ENCODE assay signal across 14 cellular contexts in the genomic region with DNA sequence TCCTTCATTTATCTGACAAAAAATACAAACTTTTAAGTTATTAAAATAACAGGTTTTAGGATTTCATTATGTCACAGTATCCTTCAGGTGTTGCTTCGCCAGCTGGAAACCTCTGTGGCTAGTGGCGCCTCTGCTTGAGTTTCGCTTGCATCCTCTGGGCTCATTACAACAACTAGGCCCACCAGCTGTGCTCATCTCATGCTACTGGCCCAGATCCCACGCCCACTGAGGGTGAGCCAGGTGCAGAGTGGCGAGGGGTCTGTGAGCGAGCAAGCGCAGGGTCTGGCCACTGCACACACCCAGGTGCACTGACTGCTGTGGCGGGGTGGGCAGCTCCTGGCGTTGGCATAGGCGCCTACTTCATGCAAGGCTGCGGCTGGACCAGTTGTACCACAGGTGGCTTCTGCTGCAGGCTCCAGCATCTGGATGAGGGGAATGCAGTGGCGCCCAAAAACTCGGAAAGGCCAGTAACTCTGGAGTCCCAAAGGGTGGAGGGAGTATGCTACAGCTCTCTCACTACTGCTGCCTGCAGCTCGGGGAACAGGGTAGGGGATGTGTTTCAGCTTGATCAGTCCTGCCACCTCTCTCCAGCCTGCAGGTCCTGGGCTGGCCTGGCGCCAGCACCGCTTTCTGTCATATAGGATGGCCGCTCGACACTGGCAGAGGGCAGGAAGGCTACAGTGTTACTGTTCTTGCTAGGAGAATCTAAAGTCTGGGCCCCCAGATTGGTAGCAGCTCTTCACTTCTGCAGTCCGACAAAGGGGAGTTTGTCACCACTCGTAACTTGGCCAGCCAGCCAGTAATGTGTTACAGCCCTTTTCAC.
DNase-seq lines count a peak whose midpoint lies in the region; ATAC-seq and TF ChIP-seq lines count a peak whose summit lies in the region.
"Had no signal": no experiment of that assay in that cellular context is flagged by ENCODE, and none has a peak within 500 bp of the region (broad histone marks: within the 10 kb centered on the region; RNA-seq: fewer than 3 reads in every experiment).

No MANE protein-coding gene starts in this region.

- no peak overlapping the region for H3K56ac ChIP-seq in H9 (ENCODE audit: insufficient read length, low read depth, low read length)

- no peaks in the 10 kb centered on the region for H3K27me3 ChIP-seq in H9 (ENCODE audit: insufficient read depth, low read length)
- H3K27me3 ChIP-seq in aorta (ENCODE audit: control insufficient read depth in 1 of 2, insufficient read depth in 2 of 2, low read length in 1 of 2): no peaks in the 10 kb centered on the region

- H3K9me3 Mint-ChIP-seq in H9: peaks cover 30 to 34% of the 10 kb centered on the region in 2 experiments
- H3K9me3 Mint-ChIP-seq in activated T-helper 17 cell treated with anti-CD3 and anti-CD28 coated beads, Interleukin-2, amount 50 U/mL, for 72 hours: peaks cover 15% of the 10 kb centered on the region

- H3K27ac Mint-ChIP-seq in H9: peak overlapping the region; percentile 16 to 96 (median 62); a peak in 5 of 7 replicates
- no peak overlapping the region for H3K27ac Mint-ChIP-seq in activated T-helper 17 cell treated with anti-CD3 and anti-CD28 coated beads, Interleukin-2, amount 50 U/mL, for 72 hours
- H3K27ac Mint-ChIP-seq: B cell; CD4-positive, alpha-beta memory T cell had no signal

- no peak overlapping the region for H3K4me2 ChIP-seq in H9 (ENCODE audit: insufficient read depth, insufficient read length, low read length)

- H3K23ac ChIP-seq in H9 (ENCODE audit: insufficient read length, low read depth, low read length): no peak overlapping the region

- no peak overlapping the region for H3K18ac ChIP-seq in H9 (ENCODE audit: insufficient read length, low read depth, low read length)

- H3K36me3 ChIP-seq in aorta (ENCODE audit: control insufficient read depth in 1 of 2, insufficient read depth in 2 of 2, low read length in 1 of 2): no peaks in the 10 kb centered on the region

- H3K4me1 ChIP-seq in H9 (ENCODE audit: insufficient read depth, low read length) (no peaks in the 10 kb centered on the region), aorta (ENCODE audit: control insufficient read depth in 1 of 2, insufficient read depth in 2 of 2, low read length in 2 of 2) (no peaks in the 10 kb centered on the region)

- no peaks in the 10 kb centered on the region for H4K20me1 ChIP-seq in H9 (ENCODE audit: control insufficient read depth, insufficient read depth, insufficient read length)

- H3K4me1 Mint-ChIP-seq in H9: peaks cover 13 to 14% of the 10 kb centered on the region in 2 experiments
- H3K4me1 Mint-ChIP-seq in activated T-helper 17 cell treated with anti-CD3 and anti-CD28 coated beads, Interleukin-2, amount 50 U/mL, for 72 hours: no peaks in the 10 kb centered on the region
- H3K4me1 Mint-ChIP-seq: B cell; CD4-positive, alpha-beta memory T cell had no signal

- no peak overlapping the region for H3K4ac ChIP-seq in H9 (ENCODE audit: low read depth, low read length)

- DNase-seq in H9: peak; percentile 27
- DNase-seq in mesenteric fat pad (ENCODE audit: low spot score): peak; percentile 81
- DNase-seq in aorta: peak in 1 of 2 donors; percentile 64
- DNase-seq in NCI-H2196 (lab: John Stamatoyannopoulos, UW; ENCODE audit: unreplicated experiment): no peak
- no peak for DNase-seq in activated effector memory CD4-positive, alpha-beta T cell treated with anti-CD3 and anti-CD28 coated beads, Interleukin-2, amount 50 U/mL, for 16 hours
- DNase-seq: CD4-positive, alpha-beta memory T cell; DMS79 had no signal

- H3K27ac ChIP-seq in H9 (ENCODE audit: insufficient read length, low read depth, low read length) (no peak overlapping the region), aorta (ENCODE audit: low read depth in 1 of 2, low read length in 2 of 2) (no peak overlapping the region)
- H3K27ac ChIP-seq: C4-2B had no signal

- H3K4me3 ChIP-seq in aorta (ENCODE audit: low read length in 2 of 2): no peak overlapping the region
- H3K4me3 ChIP-seq: GM12878 had no signal

- H3T11ph ChIP-seq in H9 (ENCODE audit: low read length): no peak overlapping the region

- peak; percentile 23 for ATAC-seq in activated T-helper 17 cell treated with anti-CD3 and anti-CD28 coated beads, Interleukin-2, amount 50 U/mL, for 72 hours (replicated peaks)
- ATAC-seq in aorta (ENCODE audit: low FRiP score) (peak; percentile 48), HG02798 (IDR thresholded peaks at IDR 0.05; ENCODE audit: poor library complexity, unreplicated experiment) (no peak)
- ATAC-seq: GM12878, HCT116, HepG2 had no signal

- no peak overlapping the region for H2BK5ac ChIP-seq in H9 (ENCODE audit: insufficient read length, low read length)

- H3K9ac ChIP-seq in H9 (ENCODE audit: extremely low read depth, insufficient read length, low read length): no peak overlapping the region

- no peak overlapping the region; the same call in 1 of the 2 replicates for H2BK15ac ChIP-seq in H9 (ENCODE audit: low read depth, low read length)

- no peak overlapping the region for H3K4me3 Mint-ChIP-seq in H9
- no peak overlapping the region for H3K4me3 Mint-ChIP-seq in activated T-helper 17 cell treated with anti-CD3 and anti-CD28 coated beads, Interleukin-2, amount 50 U/mL, for 72 hours
- H3K4me3 Mint-ChIP-seq: B cell; CD4-positive, alpha-beta memory T cell had no signal

- H4K5ac ChIP-seq in H9 (ENCODE audit: insufficient read length, low read depth, low read length): no peak overlapping the region

- H3K23me2 ChIP-seq in H9 (ENCODE audit: insufficient read length, low read depth, low read length, poor library complexity, severe bottlenecking): no peaks in the 10 kb centered on the region

- no CpG with 5 or more reads among the region's 20 CpGs for WGBS in H9 (ENCODE audit: extremely low coverage, insufficient read length, low lambda C conversion rate)
- WGBS in aorta, 2 donors: 90 to 91% methylated on average over 20 of the region's 20 CpGs

- H3K79me1 ChIP-seq in H9 (ENCODE audit: insufficient read depth, low read depth, low read length, poor library complexity, severe bottlenecking): no peaks in the 10 kb centered on the region

- no peak overlapping the region for H2BK12ac ChIP-seq in H9 (ENCODE audit: insufficient read length, low read depth, low read length)

- no peak overlapping the region for H4K91ac ChIP-seq in H9 (ENCODE audit: insufficient read length, low read depth, low read length)

- intact Hi-C loops in aorta (cut with DNase I): no loop called here

- H2BK20ac ChIP-seq in H9 (ENCODE audit: low read depth, low read length, poor library complexity, severe bottlenecking): no peak overlapping the region

- no peak for TF ChIP-seq CTCF in H9 (conservative IDR thresholded peaks at IDR 0.05)

- 0 out of 2 replicates have a peak, but pooled peaks cover 3% of the 10 kb centered on the region for H3K27me3 Mint-ChIP-seq in H9 (ENCODE audit: low read depth)
- H3K27me3 Mint-ChIP-seq in activated T-helper 17 cell treated with anti-CD3 and anti-CD28 coated beads, Interleukin-2, amount 50 U/mL, for 72 hours: no peaks in the 10 kb centered on the region
- H3K27me3 Mint-ChIP-seq: B cell; CD4-positive, alpha-beta memory T cell had no signal

- H4K8ac ChIP-seq in H9 (replicated peaks; ENCODE audit: insufficient read length, low read depth, low read length): no peak overlapping the region

- H3K9me3 ChIP-seq in H9 (ENCODE audit: control insufficient read depth, low read depth, low read length) (no peaks in the 10 kb centered on the region), aorta (ENCODE audit: control insufficient read depth, low read length) (no peaks in the 10 kb centered on the region)

- H3K36me3 Mint-ChIP-seq in H9 (ENCODE audit: insufficient read depth in 1 of 3, low read depth in 3 of 3): peaks cover 28 to 39% (median 37%) of the 10 kb centered on the region in 3 experiments
- H3K36me3 Mint-ChIP-seq in activated T-helper 17 cell treated with anti-CD3 and anti-CD28 coated beads, Interleukin-2, amount 50 U/mL, for 72 hours (ENCODE audit: low read depth): no peaks in the 10 kb centered on the region
- H3K36me3 Mint-ChIP-seq: CD4-positive, alpha-beta memory T cell had no signal

- H2BK120ac ChIP-seq in H9 (ENCODE audit: low read depth, low read length, poor library complexity, severe bottlenecking): no peak overlapping the region

- no peak overlapping the region for H2AFZ ChIP-seq in H9 (ENCODE audit: low read length)

- no peak overlapping the region for H2AK5ac ChIP-seq in H9 (ENCODE audit: insufficient read length, low read length)

- no peak overlapping the region for H3K14ac ChIP-seq in H9 (ENCODE audit: insufficient read depth, low read length)

- H3K79me2 ChIP-seq in H9 (ENCODE audit: insufficient read depth, low read length): no peaks in the 10 kb centered on the region

Comparison
In these comparisons a context has a peak if more than half of its experiments do, and no peak if none do; other contexts are left out.
1. DNase-seq: peak in H9 (single experiment) and mesenteric fat pad (single experiment); none in NCI-H2196 (single experiment) and activated effector memory CD4-positive, alpha-beta T cell treated with anti-CD3 and anti-CD28 coated beads, Interleukin-2, amount 50 U/mL, for 16 hours (single experiment).